In genomic region chr1:59505596-59506028, GRCh38 we compare ENCODE assay signal across 22 cellular contexts.
DNase-seq lines count a peak whose midpoint lies in the region; ATAC-seq and TF ChIP-seq lines count a peak whose summit lies in the region.
"Had no signal": no experiment of that assay in that cellular context is flagged by ENCODE, and none has a peak within 500 bp of the region (broad histone marks: within the 10 kb centered on the region; RNA-seq: fewer than 3 reads in every experiment).

No MANE protein-coding gene starts in this region.

- intact Hi-C loops in left ventricle myocardium superior (cut with micrococcal nuclease) = no loop called here

- ATAC-seq in GM19455 (IDR thresholded peaks at IDR 0.05; ENCODE audit: unreplicated experiment) (no peak), GM19452 (IDR thresholded peaks at IDR 0.05; ENCODE audit: unreplicated experiment) (no peak), left ventricle myocardium superior (no peak)
- ATAC-seq: activated naive CD8-positive, alpha-beta T cell treated with anti-CD3 and anti-CD28 coated beads, Interleukin-2, amount 50 U/mL, for 24 hours; activated T-cell treated with anti-CD3 and anti-CD28 coated beads, Interleukin-2, amount 50 U/mL, for 72 hours; CD8-positive, alpha-beta T cell; HepG2; left lung; natural killer cell; Right ventricle myocardium inferior had no signal

- DNase-seq in DMS153 (lab: John Stamatoyannopoulos, UW) (peak; percentile 63), DMS153 treated with DMSO at 0.1 percent for 48 hours (lab: John Stamatoyannopoulos, UW; ENCODE audit: unreplicated experiment) (no peak), NCI-H82 (lab: John Stamatoyannopoulos, UW) (peak; percentile 94), fibroblast of mammary gland (ENCODE audit: low read depth) (peak; percentile 63), stromal cell of bone marrow (ENCODE audit: low read depth) (peak; percentile 28), left ventricle myocardium superior (no peak)
- DNase-seq: 8988T; activated CD4-positive, alpha-beta T cell treated with anti-CD3 and anti-CD28 coated beads, Interleukin-2, amount 50 U/mL, for 1 hour; activated naive CD8-positive, alpha-beta T cell treated with anti-CD3 and anti-CD28 coated beads, Interleukin-2, amount 50 U/mL, for 24 hours; activated T-cell treated with anti-CD3 and anti-CD28 coated beads, Interleukin-2, amount 50 U/mL, for 72 hours; CD8-positive, alpha-beta T cell; colonic mucosa; left lung; MV-4-11; natural killer cell; NCI-H526 treated with DMSO at 0.1 percent for 48 hours; stimulated activated CD4-positive, alpha-beta T cell treated with anti-CD3 and anti-CD28 coated beads, Interleukin-2, amount 100 ng/mL, for 48 hours had no signal

- H3K4me3 ChIP-seq in fibroblast of mammary gland (ENCODE audit: control insufficient read depth, low read depth, low read length) = no peak overlapping the region
- H3K4me3 ChIP-seq: colonic mucosa, left lung, tibial nerve had no signal

- TF ChIP-seq CTCF in fibroblast of mammary gland (conservative IDR thresholded peaks at IDR 0.05; ENCODE audit: control insufficient read depth, insufficient read depth, low read depth, low read length) = no peak

Comparison
In these comparisons a context has a peak if more than half of its experiments do, and no peak if none do; other contexts are left out.
1. DNase-seq: peak in DMS153 (single experiment), NCI-H82 (single experiment), fibroblast of mammary gland (single experiment) and stromal cell of bone marrow (single experiment); none in DMS153 treated with DMSO at 0.1 percent for 48 hours (single experiment) and left ventricle myocardium superior (single experiment).